Comparison of ENCODE assay signal across 11 cellular contexts in the genomic region with DNA sequence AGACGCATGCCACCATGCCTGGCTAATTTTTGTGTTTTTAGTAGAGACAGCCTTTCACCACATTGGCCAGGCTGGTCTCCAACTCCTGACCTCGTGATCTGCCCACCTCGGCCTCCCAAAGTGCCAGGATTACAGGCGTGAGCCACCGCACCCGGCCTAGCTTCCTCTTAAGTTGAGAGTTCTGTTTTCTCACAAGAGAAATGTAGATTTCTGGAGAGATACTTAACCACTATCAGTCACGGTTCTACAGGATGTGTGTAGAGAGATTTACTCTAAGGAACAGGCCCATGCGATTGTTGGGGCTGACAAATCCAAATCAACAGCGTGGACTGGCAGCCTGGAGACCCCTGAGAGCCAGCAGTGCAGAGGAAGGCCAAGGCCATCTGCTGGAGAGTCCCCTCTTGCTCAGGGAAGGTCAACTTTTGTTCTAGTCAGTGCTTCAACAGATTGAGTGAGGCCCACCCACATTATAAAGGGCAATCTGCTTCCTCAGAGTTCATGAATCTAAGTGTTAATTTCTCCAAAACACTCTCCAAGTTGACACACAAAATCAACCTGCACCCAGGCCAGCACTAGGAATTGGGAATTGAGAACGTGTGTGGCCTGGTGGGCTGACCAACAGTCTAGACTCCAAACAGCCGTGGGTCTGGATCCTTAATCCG. TPM values are rescaled to one million over a fixed set of nuclear protein-coding genes. Genes with fewer than 3 reads are reported as not detected.
"Had no signal": no experiment of that assay in that cellular context is flagged by ENCODE, and none has a peak within 500 bp of the region (broad histone marks: within the 10 kb centered on the region; RNA-seq: fewer than 3 reads in every experiment).

No MANE protein-coding gene starts in this region.

- H3K27ac Mint-ChIP-seq: brain had no signal

- H3K27me3 Mint-ChIP-seq: central memory CD8-positive, alpha-beta T cell had no signal

- H3K36me3 Mint-ChIP-seq: brain had no signal

- DNase-seq: activated naive CD4-positive, alpha-beta T cell treated with Interleukin-2 at 50 U/mL for 16 hours; effector memory CD4-positive, alpha-beta T cell; kidney glomerular epithelial cell; stimulated activated CD4-positive, alpha-beta T cell treated with anti-CD3 and anti-CD28 coated beads, Interleukin-2, amount 100 ng/mL, for 48 hours; stomach had no signal

- H3K4me1 Mint-ChIP-seq: central memory CD8-positive, alpha-beta T cell had no signal

- H3K9me3 Mint-ChIP-seq: central memory CD8-positive, alpha-beta T cell; neural crest cell had no signal

- H3K4me3 Mint-ChIP-seq: brain; central memory CD8-positive, alpha-beta T cell; neural crest cell had no signal

- ATAC-seq: gastrocnemius medialis had no signal

RNA-seq across cellular contexts. Expression of a gene that starts 56.0 kb away (rescaled TPM):
- total RNA-seq: neural crest cell, osteocyte, stomach, thoracic aorta had no signal
